8 cellular contexts compared by ENCODE assay signal in the genomic region with DNA sequence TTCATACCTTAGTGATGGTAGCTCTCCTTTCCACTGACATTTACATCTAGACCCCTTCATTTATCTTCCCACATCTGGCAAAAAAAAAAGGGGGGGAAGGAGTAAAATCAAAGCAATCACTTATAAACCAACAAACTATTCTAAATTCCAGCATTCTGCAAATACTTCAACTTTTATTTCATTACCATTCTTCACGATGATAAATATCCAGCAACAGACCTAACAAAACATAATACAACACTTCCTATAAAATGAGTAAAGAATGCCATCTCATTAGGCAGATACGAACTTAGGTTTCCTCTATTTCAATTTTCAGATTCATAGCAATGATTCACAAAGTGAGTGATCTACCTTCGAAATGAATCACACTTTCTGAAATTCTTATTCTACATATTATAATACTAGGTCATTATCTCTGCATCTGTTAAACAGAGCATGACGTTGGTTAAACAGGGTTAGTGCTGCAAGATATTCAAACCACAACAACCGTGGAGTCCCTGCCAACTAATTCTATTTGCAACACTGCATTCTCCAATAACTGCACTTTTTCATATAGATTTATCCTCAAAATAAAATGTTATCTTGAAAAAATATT. TPM values are rescaled to one million over a fixed set of nuclear protein-coding genes. Genes with fewer than 3 reads are reported as not detected.
DNase-seq lines count a peak whose midpoint lies in the region; ATAC-seq and TF ChIP-seq lines count a peak whose summit lies in the region.

A gene with protein sequence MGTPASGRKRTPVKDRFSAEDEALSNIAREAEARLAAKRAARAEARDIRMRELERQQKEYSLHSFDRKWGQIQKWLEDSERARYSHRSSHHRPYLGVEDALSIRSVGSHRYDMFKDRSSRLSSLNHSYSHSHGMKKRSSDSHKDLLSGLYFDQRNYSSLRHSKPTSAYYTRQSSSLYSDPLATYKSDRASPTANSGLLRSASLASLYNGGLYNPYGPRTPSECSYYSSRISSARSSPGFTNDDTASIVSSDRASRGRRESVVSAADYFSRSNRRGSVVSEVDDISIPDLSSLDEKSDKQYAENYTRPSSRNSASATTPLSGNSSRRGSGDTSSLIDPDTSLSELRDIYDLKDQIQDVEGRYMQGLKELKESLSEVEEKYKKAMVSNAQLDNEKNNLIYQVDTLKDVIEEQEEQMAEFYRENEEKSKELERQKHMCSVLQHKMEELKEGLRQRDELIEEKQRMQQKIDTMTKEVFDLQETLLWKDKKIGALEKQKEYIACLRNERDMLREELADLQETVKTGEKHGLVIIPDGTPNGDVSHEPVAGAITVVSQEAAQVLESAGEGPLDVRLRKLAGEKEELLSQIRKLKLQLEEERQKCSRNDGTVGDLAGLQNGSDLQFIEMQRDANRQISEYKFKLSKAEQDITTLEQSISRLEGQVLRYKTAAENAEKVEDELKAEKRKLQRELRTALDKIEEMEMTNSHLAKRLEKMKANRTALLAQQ (minus strand): TSS at position 51 of the 595 bp plus-strand sequence. CDS start 25,599 bp downstream, outside the sequence.

- H3K4me1 ChIP-seq in HUES6 (ENCODE audit: control insufficient read depth, insufficient read depth, low read length) (peaks cover 8% of the 10 kb centered on the region), right atrium auricular region (peaks cover 0 to 72% of the 10 kb centered on the region in 2 donors)

- peak; percentile 75 for ATAC-seq in activated naive CD8-positive, alpha-beta T cell treated with anti-CD3 and anti-CD28 coated beads, Interleukin-2, amount 50 U/mL, for 24 hours
- no peak for ATAC-seq in GM19328 (IDR thresholded peaks at IDR 0.05; ENCODE audit: unreplicated experiment)
- ATAC-seq in HG03025 (IDR thresholded peaks at IDR 0.05; ENCODE audit: low FRiP score, unreplicated experiment) = no peak

- peaks cover 63% of the 10 kb centered on the region for H3K4me1 Mint-ChIP-seq in activated naive CD8-positive, alpha-beta T cell treated with anti-CD3 and anti-CD28 coated beads, Interleukin-2, amount 50 U/mL, for 24 hours

- H3K27me3 ChIP-seq in HUES6 (ENCODE audit: control insufficient read depth, insufficient read depth, low read length) = no peaks in the 10 kb centered on the region
- no peaks in the 10 kb centered on the region for H3K27me3 ChIP-seq in right atrium auricular region

- peaks cover 12% of the 10 kb centered on the region for H3K36me3 Mint-ChIP-seq in activated naive CD8-positive, alpha-beta T cell treated with anti-CD3 and anti-CD28 coated beads, Interleukin-2, amount 50 U/mL, for 24 hours (ENCODE audit: low read depth)

- no peak for TF ChIP-seq CTCF in right atrium auricular region (IDR thresholded peaks at IDR 0.05)

- H3K9ac ChIP-seq in HUES6 (ENCODE audit: low read length) = peak within 1 kb of the TSS; percentile 87

- H3K9me3 Mint-ChIP-seq in activated naive CD8-positive, alpha-beta T cell treated with anti-CD3 and anti-CD28 coated beads, Interleukin-2, amount 50 U/mL, for 24 hours = no peaks in the 10 kb centered on the region

- H3K9me3 ChIP-seq in HUES6 (ENCODE audit: control insufficient read depth, insufficient read depth, low read depth, low read length) (no peaks in the 10 kb centered on the region), right atrium auricular region (no peaks in the 10 kb centered on the region)

- peak within 1 kb of the TSS; percentile 90 for H3K4me3 Mint-ChIP-seq in activated naive CD8-positive, alpha-beta T cell treated with anti-CD3 and anti-CD28 coated beads, Interleukin-2, amount 50 U/mL, for 24 hours

- H3K36me3 ChIP-seq in HUES6 (ENCODE audit: control insufficient read depth, insufficient read depth, low read length) = peaks cover 12% of the 10 kb centered on the region; the same call in 1 of the 2 replicates
- H3K36me3 ChIP-seq in right atrium auricular region = peaks cover 6% of the 10 kb centered on the region

- peak within 1 kb of the TSS; percentile 91 for H3K27ac Mint-ChIP-seq in activated naive CD8-positive, alpha-beta T cell treated with anti-CD3 and anti-CD28 coated beads, Interleukin-2, amount 50 U/mL, for 24 hours

- H3K4me3 ChIP-seq in HUES6 (ENCODE audit: low read depth, low read length) (peak within 1 kb of the TSS; percentile 94), right atrium auricular region (peak within 1 kb of the TSS; percentile 90 to 91)

- H3K27ac ChIP-seq in HUES6 (ENCODE audit: low read depth, low read length) (peak within 1 kb of the TSS; percentile 91; the same call in 1 of the 2 replicates), right atrium auricular region (peak within 1 kb of the TSS; percentile 96 to 98)

- H3K27me3 Mint-ChIP-seq in activated naive CD8-positive, alpha-beta T cell treated with anti-CD3 and anti-CD28 coated beads, Interleukin-2, amount 50 U/mL, for 24 hours = no peaks in the 10 kb centered on the region

- peak; percentile 23 for DNase-seq in stimulated activated CD4-positive, alpha-beta T cell treated with anti-CD3 and anti-CD28 coated beads, Interleukin-15, amount 100 ng/mL, for 24 hours
- DNase-seq in stimulated activated CD4-positive, alpha-beta T cell treated with anti-CD3 and anti-CD28 coated beads, Interleukin-2, amount 100 ng/mL, for 48 hours = no peak
- no peak for DNase-seq in activated naive CD8-positive, alpha-beta T cell treated with anti-CD3 and anti-CD28 coated beads, Interleukin-2, amount 50 U/mL, for 24 hours
- DNase-seq in right atrium auricular region (ENCODE audit: low spot score) (no peak), renal cortical epithelial cell (ENCODE audit: low read depth) (peak; percentile 78)

RNA-seq across cellular contexts. Expression of the gene that starts here (rescaled TPM):
- total RNA-seq in right atrium auricular region (100 to 1,000 TPM in 1 of 2 donors, 10 to 100 TPM in 1; 82.3 to 142 TPM), renal cortical epithelial cell (76.9 and 104 TPM in 2 replicates)

Comparison
In these comparisons a context has a peak if more than half of its experiments do, and no peak if none do; other contexts are left out.
1. DNase-seq: peak in stimulated activated CD4-positive, alpha-beta T cell treated with anti-CD3 and anti-CD28 coated beads, Interleukin-15, amount 100 ng/mL, for 24 hours (single experiment) and renal cortical epithelial cell (single experiment); none in stimulated activated CD4-positive, alpha-beta T cell treated with anti-CD3 and anti-CD28 coated beads, Interleukin-2, amount 100 ng/mL, for 48 hours (0 of 2), activated naive CD8-positive, alpha-beta T cell treated with anti-CD3 and anti-CD28 coated beads, Interleukin-2, amount 50 U/mL, for 24 hours (single experiment) and right atrium auricular region (single experiment).